Comparison of ENCODE assay signal across 21 cellular contexts in the genomic region with DNA sequence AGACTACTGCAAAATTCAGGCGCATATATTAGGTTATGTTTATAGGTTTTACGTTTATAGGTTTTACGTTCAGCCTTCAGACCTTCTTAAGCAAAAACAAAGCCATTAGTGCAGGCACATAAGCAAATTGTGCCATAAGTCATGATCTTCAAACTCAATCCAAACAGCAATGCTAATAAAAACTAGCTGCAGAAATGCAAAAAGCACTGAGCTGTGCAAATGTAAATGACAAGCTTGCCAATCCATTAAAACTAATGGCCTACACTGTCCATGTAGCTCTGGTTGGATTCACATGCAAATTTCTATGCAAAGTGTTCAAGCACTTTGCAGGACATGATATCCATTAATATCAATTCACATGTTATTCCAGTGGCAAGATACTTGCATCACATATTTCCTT. TPM values are rescaled to one million over a fixed set of nuclear protein-coding genes. Genes with fewer than 3 reads are reported as not detected.
A peak's percentile ranks its signal among the peaks of the same experiment; 100 is the strongest.
DNase-seq lines count a peak whose midpoint lies in the region; TF ChIP-seq lines count a peak whose summit lies in the region.
"Had no signal": no experiment of that assay in that cellular context is flagged by ENCODE, and none has a peak within 500 bp of the region (broad histone marks: within the 10 kb centered on the region; RNA-seq: fewer than 3 reads in every experiment).

No MANE protein-coding gene starts in this region.

- peaks cover 94% of the 10 kb centered on the region for H3K4me1 Mint-ChIP-seq in brain
- H3K4me1 Mint-ChIP-seq: activated CD4-positive, alpha-beta T cell treated with anti-CD3 and anti-CD28 coated beads, Interleukin-2, amount 10 ng/mL, durations not matched to agents 24 days and 14 days; CD8-positive, alpha-beta memory T cell had no signal

- peak overlapping the region in 4 of 5 experiments; percentile 31 to 79 (median 40) for H3K27ac Mint-ChIP-seq in brain
- H3K27ac Mint-ChIP-seq: activated CD4-positive, alpha-beta T cell treated with anti-CD3 and anti-CD28 coated beads, Interleukin-2, amount 10 ng/mL, durations not matched to agents 24 days and 14 days; activated CD8-positive, alpha-beta memory T cell treated with anti-CD3 and anti-CD28 coated beads, Interleukin-2, amount 10 ng/mL, durations not matched to agents 7 days and 5 days; CD8-positive, alpha-beta memory T cell; type B pancreatic cell had no signal

- H3K36me3 Mint-ChIP-seq in brain, result peaks cover 50% of the 10 kb centered on the region

- TF ChIP-seq CTCF in brain (conservative IDR thresholded peaks at IDR 0.05), result no peak

- H3K4me3 Mint-ChIP-seq in brain, result peak overlapping the region in 2 of 5 experiments; percentile 25 to 64
- H3K4me3 Mint-ChIP-seq: activated CD4-positive, alpha-beta T cell treated with anti-CD3 and anti-CD28 coated beads, Interleukin-2, amount 10 ng/mL, durations not matched to agents 24 days and 14 days; activated CD8-positive, alpha-beta memory T cell treated with anti-CD3 and anti-CD28 coated beads, Interleukin-2, amount 10 ng/mL, durations not matched to agents 7 days and 5 days; CD8-positive, alpha-beta memory T cell; type B pancreatic cell had no signal

- no peaks in the 10 kb centered on the region for H3K27me3 Mint-ChIP-seq in brain
- H3K27me3 Mint-ChIP-seq: activated CD4-positive, alpha-beta T cell treated with anti-CD3 and anti-CD28 coated beads, Interleukin-2, amount 10 ng/mL, durations not matched to agents 24 days and 14 days; activated CD8-positive, alpha-beta memory T cell treated with anti-CD3 and anti-CD28 coated beads, Interleukin-2, amount 10 ng/mL, durations not matched to agents 7 days and 5 days; CD8-positive, alpha-beta memory T cell; type B pancreatic cell had no signal

- H3K9me3 Mint-ChIP-seq in brain, result no peaks in the 10 kb centered on the region
- H3K9me3 Mint-ChIP-seq: activated CD4-positive, alpha-beta T cell treated with anti-CD3 and anti-CD28 coated beads, Interleukin-2, amount 10 ng/mL, durations not matched to agents 24 days and 14 days; CD8-positive, alpha-beta memory T cell; type B pancreatic cell had no signal

- peak in 2 of 3 experiments; percentile 8 to 27 for DNase-seq in NCI-H1417 (lab: John Stamatoyannopoulos, UW)
- no peak for DNase-seq in NCI-H1417 treated with DMSO at 0.1 percent for 48 hours (lab: John Stamatoyannopoulos, UW)
- peak; percentile 15 for DNase-seq in NCI-H1092 treated with DMSO at 0.1 percent for 48 hours (lab: John Stamatoyannopoulos, UW)
- peak; percentile 48 for DNase-seq in retina
- DNase-seq in activated CD4-positive, CD25-positive, alpha-beta regulatory T cell treated with anti-CD3 and anti-CD28 coated beads, Interleukin-2, amount 50 U/mL, for 72 hours, result no peak
- no peak for DNase-seq in AG08396 (ENCODE audit: low spot score)
- no peak for DNase-seq in mucosa of gallbladder (ENCODE audit: low spot score)
- DNase-seq: 8988T; activated CD4-positive, alpha-beta T cell treated with anti-CD3 and anti-CD28 coated beads, Interleukin-2, amount 10 ng/mL, durations not matched to agents 24 days and 14 days; activated CD8-positive, alpha-beta memory T cell treated with anti-CD3 and anti-CD28 coated beads, Interleukin-2, amount 10 ng/mL, durations not matched to agents 7 days and 5 days; activated naive CD4-positive, alpha-beta T cell treated with anti-CD3 and anti-CD28 coated beads, Interleukin-2, amount 50 U/mL, for 16 hours; amygdala; CD8-positive, alpha-beta memory T cell; cortex of kidney; DMS53; GDM1; left colon; NCI-H2171; NCI-H524 had no signal

RNA-seq across cellular contexts. Expression of a gene that starts 50.9 kb away (rescaled TPM):
- polyA plus RNA-seq in brain (ENCODE audit: insufficient read depth, low read depth, low replicate concordance), result 27.2 TPM
- total RNA-seq in mucosa of gallbladder, result 60.7 TPM

Comparison
In these comparisons a context has a peak if more than half of its experiments do, and no peak if none do; other contexts are left out.
1. DNase-seq: peak in NCI-H1417 (2 of 3), NCI-H1092 treated with DMSO at 0.1 percent for 48 hours (single experiment) and retina (single experiment); none in NCI-H1417 treated with DMSO at 0.1 percent for 48 hours (single experiment), activated CD4-positive, CD25-positive, alpha-beta regulatory T cell treated with anti-CD3 and anti-CD28 coated beads, Interleukin-2, amount 50 U/mL, for 72 hours (single experiment), AG08396 (single experiment) and mucosa of gallbladder (single experiment).